ENCODE assay signal across 9 cellular contexts in genomic region chr10:93198401-93199175, GRCh38.
DNase-seq lines count a peak whose midpoint lies in the region; ATAC-seq and TF ChIP-seq lines count a peak whose summit lies in the region.
"Had no signal": no experiment of that assay in that cellular context is flagged by ENCODE, and none has a peak within 500 bp of the region (broad histone marks: within the 10 kb centered on the region; RNA-seq: fewer than 3 reads in every experiment).

No MANE protein-coding gene starts in this region.

- no peak for TF ChIP-seq CTCF in vagina (IDR thresholded peaks at IDR 0.05)

- peak overlapping the region; percentile 28 to 31 for H3K4me3 ChIP-seq in vagina

- H3K9me3 ChIP-seq in vagina = no peaks in the 10 kb centered on the region

- TF ChIP-seq POLR2A in vagina (IDR thresholded peaks at IDR 0.05) = no peak

- no peaks in the 10 kb centered on the region for H3K9me3 Mint-ChIP-seq in activated T-cell treated with anti-CD3 and anti-CD28 coated beads, Interleukin-2, amount 50 U/mL, for 72 hours
- H3K9me3 Mint-ChIP-seq in activated T-cell treated with anti-CD3 and anti-CD28 coated beads, Interleukin-2, amount 50 U/mL, for 24 hours = no peaks in the 10 kb centered on the region
- H3K9me3 Mint-ChIP-seq in dendritic cell treated with granulocyte-macrophage colony-stimulating factor and Interleukin-4, amounts not matched to agents 40 ng/mL and 50 ng/mL, for 4 days = no peaks in the 10 kb centered on the region
- no peaks in the 10 kb centered on the region for H3K9me3 Mint-ChIP-seq in memory B cell
- H3K9me3 Mint-ChIP-seq: CD4-positive, CD25-positive, alpha-beta regulatory T cell had no signal

- no peak overlapping the region for H3K27ac ChIP-seq in vagina

- intact Hi-C loops in dendritic cell treated with granulocyte-macrophage colony-stimulating factor and Interleukin-4, amounts not matched to agents 40 ng/mL and 50 ng/mL, for 4 days (cut with micrococcal nuclease) = loop anchor here (5.0 kb wide), 1 partner anchor 61 kb away; no protein-coding TSS in a partner anchor
- intact Hi-C loops in vagina (cut with DNase I) = no loop called here

- H3K4me1 Mint-ChIP-seq in activated T-cell treated with anti-CD3 and anti-CD28 coated beads, Interleukin-2, amount 50 U/mL, for 72 hours (ENCODE audit: low read depth) = peaks cover 9% of the 10 kb centered on the region
- peaks cover 12% of the 10 kb centered on the region for H3K4me1 Mint-ChIP-seq in activated T-cell treated with anti-CD3 and anti-CD28 coated beads, Interleukin-2, amount 50 U/mL, for 24 hours (ENCODE audit: low read depth)
- H3K4me1 Mint-ChIP-seq in dendritic cell treated with granulocyte-macrophage colony-stimulating factor and Interleukin-4, amounts not matched to agents 40 ng/mL and 50 ng/mL, for 4 days (ENCODE audit: low read depth) = peaks cover 23% of the 10 kb centered on the region
- H3K4me1 Mint-ChIP-seq in memory B cell = peaks cover 12% of the 10 kb centered on the region

- peak overlapping the region; percentile 19 to 48 for H3K4me3 Mint-ChIP-seq in activated T-cell treated with anti-CD3 and anti-CD28 coated beads, Interleukin-2, amount 50 U/mL, for 72 hours
- H3K4me3 Mint-ChIP-seq in activated T-cell treated with anti-CD3 and anti-CD28 coated beads, Interleukin-2, amount 50 U/mL, for 24 hours = no peak overlapping the region
- H3K4me3 Mint-ChIP-seq in dendritic cell treated with granulocyte-macrophage colony-stimulating factor and Interleukin-4, amounts not matched to agents 40 ng/mL and 50 ng/mL, for 4 days = peak overlapping the region; percentile 53
- peak overlapping the region; percentile 57 for H3K4me3 Mint-ChIP-seq in memory B cell

- H3K36me3 Mint-ChIP-seq in activated T-cell treated with anti-CD3 and anti-CD28 coated beads, Interleukin-2, amount 50 U/mL, for 72 hours (ENCODE audit: insufficient read depth in 2 of 2) = no peaks in the 10 kb centered on the region
- no peaks in the 10 kb centered on the region for H3K36me3 Mint-ChIP-seq in activated T-cell treated with anti-CD3 and anti-CD28 coated beads, Interleukin-2, amount 50 U/mL, for 24 hours (ENCODE audit: low read depth)
- H3K36me3 Mint-ChIP-seq in dendritic cell treated with granulocyte-macrophage colony-stimulating factor and Interleukin-4, amounts not matched to agents 40 ng/mL and 50 ng/mL, for 4 days (ENCODE audit: low read depth) = no peaks in the 10 kb centered on the region
- no peaks in the 10 kb centered on the region for H3K36me3 Mint-ChIP-seq in memory B cell
- H3K36me3 Mint-ChIP-seq: CD4-positive, CD25-positive, alpha-beta regulatory T cell had no signal

- no peak for ATAC-seq in activated T-cell treated with anti-CD3 and anti-CD28 coated beads, Interleukin-2, amount 50 U/mL, for 72 hours (replicated peaks in 1 of 2)
- peak; percentile 27 for ATAC-seq in memory B cell (ENCODE audit: low read depth)
- no peak for ATAC-seq in GM18909 (IDR thresholded peaks at IDR 0.05; ENCODE audit: poor library complexity, unreplicated experiment)

- H3K27me3 ChIP-seq in vagina = no peaks in the 10 kb centered on the region

- DNase-seq in activated T-cell treated with anti-CD3 and anti-CD28 coated beads, Interleukin-2, amount 50 U/mL, for 72 hours = no peak
- no peak for DNase-seq in activated T-cell treated with anti-CD3 and anti-CD28 coated beads, Interleukin-2, amount 50 U/mL, for 24 hours
- no peak for DNase-seq in memory B cell (ENCODE audit: low spot score in 2 of 2)
- no peak for DNase-seq in vagina (ENCODE audit: extremely low spot score in 2 of 2)
- no peak for DNase-seq in stimulated activated naive CD4-positive, alpha-beta T cell treated with Interleukin-2 at 50 U/mL for 16 hours (lab: John Stamatoyannopoulos, UW)
- no peak for DNase-seq in hippocampal formation (lab: John Stamatoyannopoulos, UW)
- DNase-seq: CD4-positive, CD25-positive, alpha-beta regulatory T cell had no signal

- no peaks in the 10 kb centered on the region for H3K36me3 ChIP-seq in vagina

- no peak overlapping the region for H3K27ac Mint-ChIP-seq in activated T-cell treated with anti-CD3 and anti-CD28 coated beads, Interleukin-2, amount 50 U/mL, for 72 hours
- no peak overlapping the region for H3K27ac Mint-ChIP-seq in activated T-cell treated with anti-CD3 and anti-CD28 coated beads, Interleukin-2, amount 50 U/mL, for 24 hours
- no peak overlapping the region for H3K27ac Mint-ChIP-seq in dendritic cell treated with granulocyte-macrophage colony-stimulating factor and Interleukin-4, amounts not matched to agents 40 ng/mL and 50 ng/mL, for 4 days
- no peak overlapping the region for H3K27ac Mint-ChIP-seq in memory B cell
- H3K27ac Mint-ChIP-seq: CD4-positive, CD25-positive, alpha-beta regulatory T cell had no signal

- peaks cover 12% of the 10 kb centered on the region for H3K4me1 ChIP-seq in vagina

- peaks cover 23% of the 10 kb centered on the region for H3K27me3 Mint-ChIP-seq in activated T-cell treated with anti-CD3 and anti-CD28 coated beads, Interleukin-2, amount 50 U/mL, for 72 hours (ENCODE audit: low read depth)
- peaks cover 28% of the 10 kb centered on the region for H3K27me3 Mint-ChIP-seq in activated T-cell treated with anti-CD3 and anti-CD28 coated beads, Interleukin-2, amount 50 U/mL, for 24 hours
- H3K27me3 Mint-ChIP-seq in dendritic cell treated with granulocyte-macrophage colony-stimulating factor and Interleukin-4, amounts not matched to agents 40 ng/mL and 50 ng/mL, for 4 days = peaks cover 33% of the 10 kb centered on the region
- H3K27me3 Mint-ChIP-seq in memory B cell = peaks cover 6% of the 10 kb centered on the region
